Comparison of ENCODE assay signal across 13 cellular contexts in genomic region chr11:12234216-12234615, GRCh38.
DNase-seq lines count a peak whose midpoint lies in the region; ATAC-seq and TF ChIP-seq lines count a peak whose summit lies in the region.
"Had no signal": no experiment of that assay in that cellular context is flagged by ENCODE, and none has a peak within 500 bp of the region (broad histone marks: within the 10 kb centered on the region; RNA-seq: fewer than 3 reads in every experiment).

No MANE protein-coding gene starts in this region.

- H3K4me1 ChIP-seq in CD8-positive, alpha-beta T cell (ENCODE audit: insufficient read depth, low read length): peaks cover 13% of the 10 kb centered on the region

- H3K9me3 Mint-ChIP-seq in CD8-positive, alpha-beta T cell: no peaks in the 10 kb centered on the region
- no peaks in the 10 kb centered on the region for H3K9me3 Mint-ChIP-seq in effector memory CD8-positive, alpha-beta T cell

- H3K36me3 ChIP-seq in CD8-positive, alpha-beta T cell (ENCODE audit: insufficient read depth, low read length): no peaks in the 10 kb centered on the region

- no peak overlapping the region for H3K4me3 Mint-ChIP-seq in CD8-positive, alpha-beta T cell
- no peak overlapping the region for H3K4me3 Mint-ChIP-seq in T-helper 17 cell
- H3K4me3 Mint-ChIP-seq in effector memory CD8-positive, alpha-beta T cell: peak overlapping the region in 1 of 2 donors; percentile 4

- no peaks in the 10 kb centered on the region for H3K27me3 ChIP-seq in CD8-positive, alpha-beta T cell (ENCODE audit: insufficient read depth, low read length)
- H3K27me3 ChIP-seq: foreskin keratinocyte had no signal

- intact Hi-C loops in CD8-positive, alpha-beta T cell (cut with DNase I, micrococcal nuclease): no loop called here
- intact Hi-C loops in sciatic nerve (cut with DNase I): loop anchor here (10.0 kb wide), 1 partner anchor 139 kb away; no protein-coding TSS in a partner anchor

- no peak for DNase-seq in CD8-positive, alpha-beta T cell
- no peak for DNase-seq in T-helper 17 cell
- DNase-seq in effector memory CD8-positive, alpha-beta T cell: no peak
- DNase-seq in sciatic nerve (ENCODE audit: low spot score): no peak
- DNase-seq in HUDEP-2 (lab: John Stamatoyannopoulos, UW; ENCODE audit: unreplicated experiment in 76 of 76): no peak
- DNase-seq in epidermal melanocyte (ENCODE audit: insufficient read length, low spot score): no peak
- no peak for DNase-seq in NCI-H2081 treated with DMSO at 0.1 percent for 48 hours (lab: John Stamatoyannopoulos, UW)
- DNase-seq: activated T-cell treated with anti-CD3 and anti-CD28 coated beads, Interleukin-2, amount 50 U/mL, for 1 hour; foreskin keratinocyte; MM.1S; NCI-H2227 treated with DMSO at 0.1 percent for 48 hours; stimulated activated naive CD4-positive, alpha-beta T cell treated with Interleukin-2 at 50 U/mL for 16 hours had no signal

- peaks cover 18% of the 10 kb centered on the region for H3K4me1 Mint-ChIP-seq in CD8-positive, alpha-beta T cell (ENCODE audit: low read depth)
- H3K4me1 Mint-ChIP-seq in T-helper 17 cell: peaks cover 30% of the 10 kb centered on the region
- H3K4me1 Mint-ChIP-seq in effector memory CD8-positive, alpha-beta T cell (ENCODE audit: low read depth in 2 of 2): peaks cover 31 to 35% of the 10 kb centered on the region in 2 donors

- H3K27ac Mint-ChIP-seq in CD8-positive, alpha-beta T cell: peak overlapping the region; percentile 16
- H3K27ac Mint-ChIP-seq in T-helper 17 cell: peak overlapping the region; percentile 90
- peak overlapping the region; percentile 95 to 96 for H3K27ac Mint-ChIP-seq in effector memory CD8-positive, alpha-beta T cell

- POLR2A ChIA-PET in CD8-positive, alpha-beta T cell (lab: Charles Lee): interaction anchor here (0.6 kb wide), 1 partner anchor 199 kb away, joined by 3 read pairs; no protein-coding TSS in a partner anchor

- ATAC-seq in CD8-positive, alpha-beta T cell: no peak
- ATAC-seq in T-helper 17 cell (no peak), sciatic nerve (peak; percentile 83)
- ATAC-seq in effector memory CD8-positive, alpha-beta T cell (replicated peaks): no peak
- ATAC-seq: foreskin keratinocyte had no signal

- H3K36me3 Mint-ChIP-seq in CD8-positive, alpha-beta T cell: peaks cover 15% of the 10 kb centered on the region
- H3K36me3 Mint-ChIP-seq in T-helper 17 cell (ENCODE audit: low read depth): peaks cover 6% of the 10 kb centered on the region
- peaks cover 31% of the 10 kb centered on the region for H3K36me3 Mint-ChIP-seq in effector memory CD8-positive, alpha-beta T cell (ENCODE audit: insufficient read depth)

- CTCF ChIA-PET in CD8-positive, alpha-beta T cell (lab: Charles Lee): interaction anchor here (0.9 to 5.7 kb wide), 4 partner anchors 39 to 190 kb away, joined by 3 to 122 read pairs (median 28); no protein-coding TSS in a partner anchor

- H3K4me3 ChIP-seq in CD8-positive, alpha-beta T cell (ENCODE audit: low read depth, low read length): no peak overlapping the region

- H3K9me3 ChIP-seq in CD8-positive, alpha-beta T cell (ENCODE audit: low read length): no peaks in the 10 kb centered on the region
- H3K9me3 ChIP-seq in T-helper 17 cell (ENCODE audit: control insufficient read depth, low read length, poor library complexity, severe bottlenecking): no peaks in the 10 kb centered on the region

- H3K27me3 Mint-ChIP-seq in CD8-positive, alpha-beta T cell (ENCODE audit: low read depth): no peaks in the 10 kb centered on the region
- H3K27me3 Mint-ChIP-seq in T-helper 17 cell: no peaks in the 10 kb centered on the region
- no peaks in the 10 kb centered on the region for H3K27me3 Mint-ChIP-seq in effector memory CD8-positive, alpha-beta T cell

- TF ChIP-seq CTCF in CD8-positive, alpha-beta T cell (IDR thresholded peaks at IDR 0.05): no peak

- no peak overlapping the region for H3K27ac ChIP-seq in CD8-positive, alpha-beta T cell (ENCODE audit: low read depth, low read length)
- H3K27ac ChIP-seq: foreskin keratinocyte, HL-60 had no signal

Comparison
In these comparisons a context has a peak if more than half of its experiments do, and no peak if none do; other contexts are left out.
1. H3K27ac Mint-ChIP-seq: peak in every context shown above with its lines; median percentile 96 in effector memory CD8-positive, alpha-beta T cell; 90 in T-helper 17 cell; 16 in CD8-positive, alpha-beta T cell.